Comparison of ENCODE assay signal across 1 cellular context in the genomic region with DNA sequence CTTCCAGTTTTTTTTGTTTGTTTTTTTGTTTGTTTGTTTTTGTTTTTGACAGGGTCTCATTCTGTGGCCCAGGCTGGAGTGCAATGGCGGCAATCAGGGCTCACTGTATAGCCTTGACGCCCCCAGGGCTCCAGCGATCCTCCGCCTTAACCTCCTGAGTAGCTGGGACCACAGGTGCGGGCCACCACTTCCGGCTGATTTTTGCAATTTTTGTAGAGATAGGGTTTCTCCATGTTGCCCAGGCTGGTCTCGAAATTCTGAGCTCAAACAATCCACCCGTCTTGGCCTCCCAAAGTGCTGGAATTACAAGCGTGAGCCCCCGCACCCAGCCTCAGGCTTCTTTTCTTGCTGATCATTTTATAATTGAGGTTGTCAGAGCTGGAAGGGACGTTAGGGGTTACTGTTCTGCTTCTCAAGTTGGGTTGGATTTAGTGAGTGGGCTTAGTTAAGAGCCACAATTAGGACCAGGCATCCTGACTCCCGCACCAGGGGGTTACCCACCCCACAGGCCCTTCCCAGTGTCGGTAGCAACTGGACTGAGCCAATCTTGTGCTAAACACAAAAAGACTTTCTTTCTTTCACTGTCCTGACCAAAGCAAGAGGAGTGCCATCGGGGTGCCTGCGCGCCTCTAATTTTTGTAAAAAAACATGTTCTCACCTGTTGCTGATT.
TF ChIP-seq lines count a peak whose summit lies in the region.

No MANE protein-coding gene starts in this region.

TF ChIP-seq in GM12878, 131 proteins besides CTCF, POLR2A, EP300 and RAD21:
- TF ChIP-seq GABPA (IDR thresholded peaks at IDR 0.05; ENCODE audit: low read depth) (0 out of 2 replicates have a peak, but pooled peaks have one; percentile 15), YY1 (IDR thresholded peaks at IDR 0.05; ENCODE audit: low read depth, low read length) (0 out of 2 replicates have a peak, but pooled peaks have one; percentile 44), ESRRA (IDR thresholded peaks at IDR 0.05; ENCODE audit: low read length) (no peak), FOXK2 (IDR thresholded peaks at IDR 0.05) (peak; percentile 47), POLR2AphosphoS2 (IDR thresholded peaks at IDR 0.05; ENCODE audit: low read depth, low read length) (no peak), ZNF622 (IDR thresholded peaks at IDR 0.05) (no peak), RELA (IDR thresholded peaks at IDR 0.05; ENCODE audit: borderline replicate concordance, partially characterized antibody) (no peak), BHLHE40 (IDR thresholded peaks at IDR 0.05; ENCODE audit: borderline replicate concordance in 1 of 2, low read depth in 2 of 2, low read length in 1 of 2) (0 out of 4 replicates have a peak, but pooled peaks of 1 of the 2 experiments have one; percentile 21), CEBPB (IDR thresholded peaks at IDR 0.05; ENCODE audit: borderline replicate concordance in 1 of 2, low read depth in 2 of 2, low read length in 2 of 2) (no peak), SREBF2 (IDR thresholded peaks at IDR 0.05; ENCODE audit: low read length) (no peak), RB1 (IDR thresholded peaks at IDR 0.05; ENCODE audit: borderline replicate concordance) (no peak), SMARCA5 (IDR thresholded peaks at IDR 0.05) (no peak), ZNF24 (IDR thresholded peaks at IDR 0.05) (no peak)
- TF ChIP-seq, protein P1, sequence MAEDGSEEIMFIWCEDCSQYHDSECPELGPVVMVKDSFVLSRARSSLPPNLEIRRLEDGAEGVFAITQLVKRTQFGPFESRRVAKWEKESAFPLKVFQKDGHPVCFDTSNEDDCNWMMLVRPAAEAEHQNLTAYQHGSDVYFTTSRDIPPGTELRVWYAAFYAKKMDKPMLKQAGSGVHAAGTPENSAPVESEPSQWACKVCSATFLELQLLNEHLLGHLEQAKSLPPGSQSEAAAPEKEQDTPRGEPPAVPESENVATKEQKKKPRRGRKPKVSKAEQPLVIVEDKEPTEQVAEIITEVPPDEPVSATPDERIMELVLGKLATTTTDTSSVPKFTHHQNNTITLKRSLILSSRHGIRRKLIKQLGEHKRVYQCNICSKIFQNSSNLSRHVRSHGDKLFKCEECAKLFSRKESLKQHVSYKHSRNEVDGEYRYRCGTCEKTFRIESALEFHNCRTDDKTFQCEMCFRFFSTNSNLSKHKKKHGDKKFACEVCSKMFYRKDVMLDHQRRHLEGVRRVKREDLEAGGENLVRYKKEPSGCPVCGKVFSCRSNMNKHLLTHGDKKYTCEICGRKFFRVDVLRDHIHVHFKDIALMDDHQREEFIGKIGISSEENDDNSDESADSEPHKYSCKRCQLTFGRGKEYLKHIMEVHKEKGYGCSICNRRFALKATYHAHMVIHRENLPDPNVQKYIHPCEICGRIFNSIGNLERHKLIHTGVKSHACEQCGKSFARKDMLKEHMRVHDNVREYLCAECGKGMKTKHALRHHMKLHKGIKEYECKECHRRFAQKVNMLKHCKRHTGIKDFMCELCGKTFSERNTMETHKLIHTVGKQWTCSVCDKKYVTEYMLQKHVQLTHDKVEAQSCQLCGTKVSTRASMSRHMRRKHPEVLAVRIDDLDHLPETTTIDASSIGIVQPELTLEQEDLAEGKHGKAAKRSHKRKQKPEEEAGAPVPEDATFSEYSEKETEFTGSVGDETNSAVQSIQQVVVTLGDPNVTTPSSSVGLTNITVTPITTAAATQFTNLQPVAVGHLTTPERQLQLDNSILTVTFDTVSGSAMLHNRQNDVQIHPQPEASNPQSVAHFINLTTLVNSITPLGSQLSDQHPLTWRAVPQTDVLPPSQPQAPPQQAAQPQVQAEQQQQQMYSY (CRISPR knock-in tag; IDR thresholded peaks at IDR 0.05): no peak
- TF ChIP-seq, protein P2, sequence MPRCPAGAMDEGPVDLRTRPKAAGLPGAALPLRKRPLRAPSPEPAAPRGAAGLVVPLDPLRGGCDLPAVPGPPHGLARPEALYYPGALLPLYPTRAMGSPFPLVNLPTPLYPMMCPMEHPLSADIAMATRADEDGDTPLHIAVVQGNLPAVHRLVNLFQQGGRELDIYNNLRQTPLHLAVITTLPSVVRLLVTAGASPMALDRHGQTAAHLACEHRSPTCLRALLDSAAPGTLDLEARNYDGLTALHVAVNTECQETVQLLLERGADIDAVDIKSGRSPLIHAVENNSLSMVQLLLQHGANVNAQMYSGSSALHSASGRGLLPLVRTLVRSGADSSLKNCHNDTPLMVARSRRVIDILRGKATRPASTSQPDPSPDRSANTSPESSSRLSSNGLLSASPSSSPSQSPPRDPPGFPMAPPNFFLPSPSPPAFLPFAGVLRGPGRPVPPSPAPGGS (IDR thresholded peaks at IDR 0.05; ENCODE audit: borderline replicate concordance, insufficient read depth, low read depth, low read length, poor library complexity, severe bottlenecking): no peak
- TF ChIP-seq, protein P3, sequence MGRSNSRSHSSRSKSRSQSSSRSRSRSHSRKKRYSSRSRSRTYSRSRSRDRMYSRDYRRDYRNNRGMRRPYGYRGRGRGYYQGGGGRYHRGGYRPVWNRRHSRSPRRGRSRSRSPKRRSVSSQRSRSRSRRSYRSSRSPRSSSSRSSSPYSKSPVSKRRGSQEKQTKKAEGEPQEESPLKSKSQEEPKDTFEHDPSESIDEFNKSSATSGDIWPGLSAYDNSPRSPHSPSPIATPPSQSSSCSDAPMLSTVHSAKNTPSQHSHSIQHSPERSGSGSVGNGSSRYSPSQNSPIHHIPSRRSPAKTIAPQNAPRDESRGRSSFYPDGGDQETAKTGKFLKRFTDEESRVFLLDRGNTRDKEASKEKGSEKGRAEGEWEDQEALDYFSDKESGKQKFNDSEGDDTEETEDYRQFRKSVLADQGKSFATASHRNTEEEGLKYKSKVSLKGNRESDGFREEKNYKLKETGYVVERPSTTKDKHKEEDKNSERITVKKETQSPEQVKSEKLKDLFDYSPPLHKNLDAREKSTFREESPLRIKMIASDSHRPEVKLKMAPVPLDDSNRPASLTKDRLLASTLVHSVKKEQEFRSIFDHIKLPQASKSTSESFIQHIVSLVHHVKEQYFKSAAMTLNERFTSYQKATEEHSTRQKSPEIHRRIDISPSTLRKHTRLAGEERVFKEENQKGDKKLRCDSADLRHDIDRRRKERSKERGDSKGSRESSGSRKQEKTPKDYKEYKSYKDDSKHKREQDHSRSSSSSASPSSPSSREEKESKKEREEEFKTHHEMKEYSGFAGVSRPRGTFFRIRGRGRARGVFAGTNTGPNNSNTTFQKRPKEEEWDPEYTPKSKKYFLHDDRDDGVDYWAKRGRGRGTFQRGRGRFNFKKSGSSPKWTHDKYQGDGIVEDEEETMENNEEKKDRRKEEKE (IDR thresholded peaks at IDR 0.05): 0 out of 2 replicates have a peak, but pooled peaks have one; percentile 60
